In the genomic region with DNA sequence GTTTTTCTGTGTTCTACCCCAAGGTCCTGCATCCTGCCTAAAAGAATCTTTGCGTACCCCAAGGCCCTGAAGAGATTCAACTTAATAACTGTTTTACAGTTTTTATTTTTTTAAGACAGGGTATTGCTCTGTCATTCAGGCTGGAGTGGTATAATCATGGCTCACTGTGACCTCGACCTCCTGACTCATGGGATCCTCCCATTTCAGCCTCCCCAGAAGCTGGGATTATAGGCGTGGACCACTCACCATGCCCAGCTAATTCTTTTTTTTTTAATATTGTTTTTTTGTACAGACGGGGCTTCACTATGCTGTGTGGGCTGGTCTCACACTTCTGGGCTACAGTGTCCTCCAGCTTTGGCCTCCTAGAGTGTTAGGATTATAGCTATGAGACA, we compare ENCODE assay signal across 18 cellular contexts. TPM values are rescaled to one million over a fixed set of nuclear protein-coding genes. Genes with fewer than 3 reads are reported as not detected.
A peak's percentile ranks its signal among the peaks of the same experiment; 100 is the strongest.
DNase-seq lines count a peak whose midpoint lies in the region; ATAC-seq and TF ChIP-seq lines count a peak whose summit lies in the region.
"Had no signal": no experiment of that assay in that cellular context is flagged by ENCODE, and none has a peak within 500 bp of the region (broad histone marks: within the 10 kb centered on the region; RNA-seq: fewer than 3 reads in every experiment).

No MANE protein-coding gene starts in this region.

- H3K36me3 Mint-ChIP-seq in HFFc6 (ENCODE audit: low read depth): peaks cover 43% of the 10 kb centered on the region
- H3K36me3 Mint-ChIP-seq in T-helper 17 cell (ENCODE audit: low read depth): peaks cover 5% of the 10 kb centered on the region

- H3K27ac Mint-ChIP-seq in HFFc6 (peak overlapping the region; percentile 79), T-helper 17 cell (peak overlapping the region; percentile 57)
- H3K27ac Mint-ChIP-seq: activated CD8-positive, alpha-beta T cell treated with anti-CD3 and anti-CD28 coated beads, Interleukin-2, amount 10 ng/mL, durations not matched to agents 7 days and 5 days; stimulated activated naive CD8-positive, alpha-beta T cell treated with anti-CD3 and anti-CD28 coated beads, Interleukin-15, amount 100 ng/mL, for 72 hours had no signal

- H3K4ac ChIP-seq in trophoblast cell (ENCODE audit: low read depth, low read length): no peak overlapping the region

- ATAC-seq in T-helper 17 cell: no peak
- ATAC-seq: activated CD8-positive, alpha-beta T cell treated with anti-CD3 and anti-CD28 coated beads, Interleukin-2, amount 10 ng/mL, durations not matched to agents 7 days and 5 days; body of pancreas; stimulated activated naive CD8-positive, alpha-beta T cell treated with anti-CD3 and anti-CD28 coated beads, Interleukin-15, amount 100 ng/mL, for 72 hours had no signal

- no peak overlapping the region for H3K4me2 ChIP-seq in trophoblast cell (ENCODE audit: low read length)

- no peak overlapping the region for H3K14ac ChIP-seq in trophoblast cell (ENCODE audit: low read length)

- no peak overlapping the region for H3K23ac ChIP-seq in trophoblast cell (ENCODE audit: low read length)

- H2BK12ac ChIP-seq in trophoblast cell (ENCODE audit: low read length): no peak overlapping the region

- no peak overlapping the region for H3K18ac ChIP-seq in trophoblast cell (ENCODE audit: low read length)

- no peak overlapping the region for H2BK120ac ChIP-seq in trophoblast cell (ENCODE audit: insufficient read depth, low read length, poor library complexity)

- no peaks in the 10 kb centered on the region for H3K79me2 ChIP-seq in trophoblast cell (ENCODE audit: control insufficient read depth, insufficient read depth, low read length, poor library complexity)

- H3K36me3 ChIP-seq in trophoblast cell (ENCODE audit: control insufficient read depth in 1 of 2, insufficient read depth in 2 of 2, low read length in 2 of 2): peaks cover 76 to 85% of the 10 kb centered on the region in 2 experiments

- in situ Hi-C loops in ACHN (cut with HindIII; ENCODE audit: low pct_ligation_motif_present, low pct_unique_long_range_greater_than_20kb, low sequenced_read_pairs): no loop called here

- H3K27me3 Mint-ChIP-seq in HFFc6 (ENCODE audit: insufficient read depth) (no peaks in the 10 kb centered on the region; the same call in 1 of the 2 replicates), T-helper 17 cell (no peaks in the 10 kb centered on the region)
- H3K27me3 Mint-ChIP-seq: stimulated activated naive CD8-positive, alpha-beta T cell treated with anti-CD3 and anti-CD28 coated beads, Interleukin-15, amount 100 ng/mL, for 72 hours had no signal

- no peaks in the 10 kb centered on the region for H3K27me3 ChIP-seq in trophoblast cell (ENCODE audit: insufficient read depth, low read length)
- H3K27me3 ChIP-seq: body of pancreas, SJCRH30 had no signal

- no CpG with 5 or more reads among the region's 4 CpGs for whole genome bisulfite sequencing in trophoblast cell (ENCODE audit: extremely low coverage, insufficient coverage, insufficient read length)

- peaks cover 52% of the 10 kb centered on the region for H3K4me1 Mint-ChIP-seq in HFFc6 (ENCODE audit: low read depth)
- no peaks in the 10 kb centered on the region for H3K4me1 Mint-ChIP-seq in T-helper 17 cell
- H3K4me1 Mint-ChIP-seq: stimulated activated naive CD8-positive, alpha-beta T cell treated with anti-CD3 and anti-CD28 coated beads, Interleukin-15, amount 100 ng/mL, for 72 hours had no signal

- no peak overlapping the region for H2AFZ ChIP-seq in trophoblast cell (ENCODE audit: insufficient read depth, low read length, poor library complexity)

- no peak overlapping the region for H2BK5ac ChIP-seq in trophoblast cell (ENCODE audit: low read depth, low read length, poor library complexity)

- H3K79me1 ChIP-seq in trophoblast cell (ENCODE audit: low read length): peaks cover 10% of the 10 kb centered on the region

- H4K12ac ChIP-seq in trophoblast cell (ENCODE audit: low read depth, low read length): no peak overlapping the region

- H3K4me3 Mint-ChIP-seq in HFFc6: peak overlapping the region; percentile 27
- H3K4me3 Mint-ChIP-seq in T-helper 17 cell: no peak overlapping the region
- H3K4me3 Mint-ChIP-seq: activated CD8-positive, alpha-beta T cell treated with anti-CD3 and anti-CD28 coated beads, Interleukin-2, amount 10 ng/mL, durations not matched to agents 7 days and 5 days; stimulated activated naive CD8-positive, alpha-beta T cell treated with anti-CD3 and anti-CD28 coated beads, Interleukin-15, amount 100 ng/mL, for 72 hours had no signal

- H3K27ac ChIP-seq in trophoblast cell (ENCODE audit: low read depth, low read length): no peak overlapping the region
- H3K27ac ChIP-seq: body of pancreas, SJCRH30 had no signal

- TF ChIP-seq CTCF in HFFc6 (IDR thresholded peaks at IDR 0.05) (no peak), fibroblast of pulmonary artery (IDR thresholded peaks at IDR 0.05; ENCODE audit: low read length, missing control alignments) (no peak)

- H3K9me3 Mint-ChIP-seq in HFFc6: no peaks in the 10 kb centered on the region
- H3K9me3 Mint-ChIP-seq: stimulated activated naive CD8-positive, alpha-beta T cell treated with anti-CD3 and anti-CD28 coated beads, Interleukin-15, amount 100 ng/mL, for 72 hours had no signal

- no peak overlapping the region for H4K8ac ChIP-seq in trophoblast cell (ENCODE audit: low read depth, low read length)

- H2AK5ac ChIP-seq in trophoblast cell (ENCODE audit: low read length): no peak overlapping the region

- H3K4me3 ChIP-seq in fibroblast of pulmonary artery (replicated peaks; ENCODE audit: low read depth, low read length) (no peak overlapping the region), trophoblast cell (ENCODE audit: low read depth, low read length) (no peak overlapping the region)
- H3K4me3 ChIP-seq: body of pancreas, HAP-1, SJCRH30, skin epidermis had no signal

- peaks cover 4 to 14% of the 10 kb centered on the region in 2 experiments for H3K4me1 ChIP-seq in trophoblast cell (ENCODE audit: control insufficient read depth in 1 of 2, insufficient read depth in 2 of 2, low read length in 2 of 2)
- H3K4me1 ChIP-seq: HAP-1 had no signal

- no peak overlapping the region for H4K91ac ChIP-seq in trophoblast cell (ENCODE audit: low read depth, low read length)

- peak; percentile 75 for DNase-seq in A172 (ENCODE audit: low spot score)
- DNase-seq in HFFc6: peak; percentile 48
- DNase-seq in T-helper 17 cell: no peak
- DNase-seq in fibroblast of pulmonary artery (ENCODE audit: low read depth): peak; percentile 30
- no peak for DNase-seq in NCI-H2107 treated with DMSO at 0.1 percent for 48 hours (lab: John Stamatoyannopoulos, UW; ENCODE audit: unreplicated experiment)
- DNase-seq in ACHN: no peak
- no peak for DNase-seq in GM19238 (ENCODE audit: insufficient read length, low spot score)
- no peak for DNase-seq in trophoblast cell
- DNase-seq: activated CD8-positive, alpha-beta T cell treated with anti-CD3 and anti-CD28 coated beads, Interleukin-2, amount 10 ng/mL, durations not matched to agents 7 days and 5 days; activated effector memory CD4-positive, alpha-beta T cell treated with anti-CD3 and anti-CD28 coated beads, Interleukin-2, amount 50 U/mL, for 16 hours; body of pancreas; foreskin melanocyte; NCI-H2029; NCI-H774; SJCRH30; stimulated activated naive CD8-positive, alpha-beta T cell treated with anti-CD3 and anti-CD28 coated beads, Interleukin-15, amount 100 ng/mL, for 72 hours had no signal

- H3K9me3 ChIP-seq in T-helper 17 cell (ENCODE audit: control insufficient read depth, low read length, poor library complexity, severe bottlenecking) (no peaks in the 10 kb centered on the region), trophoblast cell (ENCODE audit: insufficient read depth, low read depth, low read length) (no peaks in the 10 kb centered on the region)
- H3K9me3 ChIP-seq: body of pancreas, HAP-1, SJCRH30 had no signal

- H3K9ac ChIP-seq in trophoblast cell (ENCODE audit: low read length): no peak overlapping the region

RNA-seq across cellular contexts. Expression of a gene that starts 9.3 kb away (rescaled TPM):
- total RNA-seq in A172 (2014; rRNA removed; shearing (Covaris generic)): 29.7 and 39.9 TPM in 2 replicates
- 10 to 100 TPM; 21.9 to 27.7 (median 23.9) TPM for total RNA-seq in HFFc6 (2021; fragmentation: NEBNext Ultra II Directional; extraction: Animal tissue kit (Norgen Biotek cat#: 25700))
- total RNA-seq in T-helper 17 cell: 10 to 100 TPM; 25.2 to 30.6 TPM
- 11.4 and 11.6 TPM in 2 replicates for polyA plus RNA-seq in trophoblast cell (2013)

RNA-seq across cellular contexts. Expression of a gene that starts 33.3 kb away (rescaled TPM):
- total RNA-seq in A172 (2014; rRNA removed; shearing (Covaris generic)): 0.81 and 1.7 TPM in 2 replicates
- 1 to 10 TPM in 3 of 6 experiments, under 1 TPM in 3; 0.71 to 1.4 (median 0.99) TPM for total RNA-seq in HFFc6 (2021; fragmentation: NEBNext Ultra II Directional; extraction: Animal tissue kit (Norgen Biotek cat#: 25700))
- under 1 TPM; 0.65 to 0.72 TPM for total RNA-seq in T-helper 17 cell
- 0.42 and 0.76 TPM in 2 replicates for polyA plus RNA-seq in trophoblast cell (2013)

RNA-seq across cellular contexts. Expression of a gene that starts 48.9 kb away (rescaled TPM):
- total RNA-seq in A172 (2014; rRNA removed; shearing (Covaris generic)): 5,134 and 6,456 TPM in 2 replicates
- total RNA-seq in HFFc6 (2021; fragmentation: NEBNext Ultra II Directional; extraction: Animal tissue kit (Norgen Biotek cat#: 25700)): over 10,000 TPM in 3 of 6 experiments, 1,000 to 10,000 TPM in 3; 7,891 to 11,135 (median 9,908) TPM
- 1,000 to 10,000 TPM; 1,202 to 1,502 TPM for total RNA-seq in T-helper 17 cell
- polyA plus RNA-seq in trophoblast cell (2013): 7,950 and 8,000 TPM in 2 replicates

Comparison
In these comparisons a context has a peak if more than half of its experiments do, and no peak if none do; other contexts are left out.
1. DNase-seq: peak in A172 (single experiment), HFFc6 (single experiment) and fibroblast of pulmonary artery (single experiment); none in T-helper 17 cell (0 of 3), NCI-H2107 treated with DMSO at 0.1 percent for 48 hours (single experiment), ACHN (single experiment), GM19238 (single experiment) and trophoblast cell (0 of 2).